10 cellular contexts compared by ENCODE assay signal in the genomic region with DNA sequence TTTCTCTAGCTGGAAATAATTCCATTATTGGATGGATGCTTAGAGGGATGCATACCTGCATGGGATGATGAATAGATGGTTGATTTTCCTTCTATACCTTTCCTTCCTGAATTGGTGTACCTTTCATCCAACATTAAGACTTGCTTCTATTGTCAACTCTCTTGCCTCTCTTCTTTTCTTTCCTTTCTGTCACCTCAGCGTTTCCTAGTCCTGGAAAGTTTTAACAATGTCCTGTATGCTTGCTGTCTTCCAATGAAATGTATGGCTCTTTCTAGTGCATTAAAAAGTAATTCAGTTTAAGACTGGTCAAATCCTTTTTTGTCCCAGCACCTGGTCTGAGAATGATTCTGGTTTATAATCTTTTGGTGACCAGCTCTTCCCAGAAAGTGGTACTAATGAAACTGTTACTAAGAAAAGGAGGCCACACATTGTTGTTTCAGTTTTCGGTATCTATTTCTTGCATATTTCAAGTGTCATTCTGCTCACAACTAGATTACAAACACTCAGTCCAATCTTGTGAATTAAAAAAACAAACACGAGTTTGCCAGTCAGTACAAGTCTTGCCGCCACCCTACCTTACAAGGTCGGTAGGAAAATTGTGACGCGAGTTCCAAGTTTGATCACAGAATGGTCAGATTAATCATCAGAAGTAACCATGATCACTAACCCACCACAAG. TPM values are rescaled to one million over a fixed set of nuclear protein-coding genes. Genes with fewer than 3 reads are reported as not detected.
A peak's percentile ranks its signal among the peaks of the same experiment; 100 is the strongest.
DNase-seq lines count a peak whose midpoint lies in the region; ATAC-seq and TF ChIP-seq lines count a peak whose summit lies in the region.
"Had no signal": no experiment of that assay in that cellular context is flagged by ENCODE, and none has a peak within 500 bp of the region (broad histone marks: within the 10 kb centered on the region; RNA-seq: fewer than 3 reads in every experiment).

No MANE protein-coding gene starts in this region.

- no peak overlapping the region for H3K27ac ChIP-seq in right cardiac atrium (ENCODE audit: low read length)
- H3K27ac ChIP-seq: brain microvascular endothelial cell had no signal

- no peaks in the 10 kb centered on the region for H3K36me3 Mint-ChIP-seq in neural crest cell (ENCODE audit: low read depth)

- no peak overlapping the region for H3K4me3 Mint-ChIP-seq in neural crest cell

- H3K4me1 Mint-ChIP-seq in neural crest cell, result no peaks in the 10 kb centered on the region

- no peak for DNase-seq in neural crest cell (ENCODE audit: low read depth, low spot score)
- DNase-seq in right cardiac atrium, result no peak
- no peak for DNase-seq in NCI-H510A (lab: John Stamatoyannopoulos, UW)
- no peak for DNase-seq in erythroblast (lab: John Stamatoyannopoulos, UW)
- DNase-seq: brain microvascular endothelial cell, mucosa of descending colon had no signal

- intact Hi-C loops in right cardiac atrium (cut with DNase I), result no loop called here

- no peaks in the 10 kb centered on the region for H3K9me3 Mint-ChIP-seq in neural crest cell

- ATAC-seq in GM18873 (IDR thresholded peaks at IDR 0.05; ENCODE audit: low FRiP score, unreplicated experiment) (peak; percentile 32), GM21528 (IDR thresholded peaks at IDR 0.05; ENCODE audit: low FRiP score, unreplicated experiment) (peak; percentile 45), HG03460 (IDR thresholded peaks at IDR 0.05; ENCODE audit: unreplicated experiment) (peak; percentile 38), right cardiac atrium (no peak)

- H3K4me3 ChIP-seq in right cardiac atrium (ENCODE audit: low read length), result no peak overlapping the region
- H3K4me3 ChIP-seq: mucosa of descending colon had no signal

- TF ChIP-seq POLR2A in erythroblast (IDR thresholded peaks at IDR 0.05; ENCODE audit: low read length), result no peak

- H3K27ac Mint-ChIP-seq in neural crest cell (ENCODE audit: unreplicated experiment), result peak overlapping the region; percentile 43

- H3K4me1 ChIP-seq in right cardiac atrium (ENCODE audit: control insufficient read depth, insufficient read depth, low read length), result no peaks in the 10 kb centered on the region

- no peak for TF ChIP-seq CTCF in neural crest cell (conservative IDR thresholded peaks at IDR 0.05)

- peaks cover 27% of the 10 kb centered on the region for H3K27me3 Mint-ChIP-seq in neural crest cell (ENCODE audit: low read depth)

- no peaks in the 10 kb centered on the region for H3K9me3 ChIP-seq in right cardiac atrium (ENCODE audit: control insufficient read depth, low read length)
- H3K9me3 ChIP-seq: mucosa of descending colon had no signal

- H3K27me3 ChIP-seq in right cardiac atrium (ENCODE audit: control insufficient read depth, insufficient read depth), result no peaks in the 10 kb centered on the region
- H3K27me3 ChIP-seq: brain microvascular endothelial cell had no signal

- 74% methylated on average over 7 of the region's 7 CpGs for WGBS in right cardiac atrium

RNA-seq across cellular contexts. Expression of gene POU2AF1, which starts 8.0 kb away (rescaled TPM):
- not detected in 2 replicates for total RNA-seq in neural crest cell
- total RNA-seq in right cardiac atrium, result under 1 TPM in 2 of 4 donors, not detected in 2; 0.23 to 0.35 TPM
- not detected for polyA plus RNA-seq in right cardiac atrium
- total RNA-seq: fibroblast of villous mesenchyme had no signal

Comparison
In these comparisons a context has a peak if more than half of its experiments do, and no peak if none do; other contexts are left out.
1. ATAC-seq: peak in GM18873 (single experiment), GM21528 (single experiment) and HG03460 (single experiment); none in right cardiac atrium (0 of 2).